1 cellular context compared by ENCODE assay signal in the genomic region with DNA sequence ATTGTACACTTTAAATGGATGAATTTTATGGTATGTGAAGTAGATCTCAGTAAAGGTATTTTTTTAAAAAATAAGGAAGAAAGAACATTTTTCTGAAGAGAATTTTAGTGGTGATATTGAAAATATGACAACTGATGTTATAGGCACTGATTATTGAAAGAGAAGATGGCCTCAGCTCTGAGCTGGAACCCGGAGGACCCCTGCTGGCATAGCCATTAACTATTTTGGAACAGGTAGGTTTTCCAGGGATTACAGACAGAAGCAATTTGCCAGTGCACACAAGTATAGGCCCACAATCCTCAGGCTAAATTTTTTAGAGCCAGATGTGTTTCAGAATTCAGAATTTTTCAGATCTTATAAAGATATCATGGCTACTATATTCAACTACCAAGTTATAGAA.
TF ChIP-seq lines count a peak whose summit lies in the region.

No MANE protein-coding gene starts in this region.

TF ChIP-seq in GM12878, 131 proteins besides CTCF, POLR2A, EP300 and RAD21 (continued from another document):
- TF ChIP-seq ASH2L (IDR thresholded peaks at IDR 0.05; ENCODE audit: borderline replicate concordance, low read depth) (no peak), BCL11A (IDR thresholded peaks at IDR 0.05; ENCODE audit: low read depth, low read length) (no peak), RCOR1 (conservative IDR thresholded peaks at IDR 0.05; ENCODE audit: low read depth, low read length) (no peak), SREBF2 (IDR thresholded peaks at IDR 0.05; ENCODE audit: low read length) (no peak), TAF1 (IDR thresholded peaks at IDR 0.05; ENCODE audit: borderline replicate concordance, low read depth, low read length) (no peak), HDAC6 (IDR thresholded peaks at IDR 0.05; ENCODE audit: unreplicated experiment) (no peak), NFYA (IDR thresholded peaks at IDR 0.05; ENCODE audit: borderline replicate concordance, low read depth, low read length) (no peak), SPI1 (IDR thresholded peaks at IDR 0.05; ENCODE audit: borderline replicate concordance, insufficient read depth, low read depth, low read length) (no peak), SP1 (IDR thresholded peaks at IDR 0.05; ENCODE audit: low read depth, low read length) (no peak), STAT1 (conservative IDR thresholded peaks at IDR 0.05) (no peak), MEF2A (IDR thresholded peaks at IDR 0.05; ENCODE audit: insufficient read depth, low read depth, low read length) (no peak), ZSCAN29 (IDR thresholded peaks at IDR 0.05) (no peak), TCF3 (IDR thresholded peaks at IDR 0.05; ENCODE audit: borderline replicate concordance, insufficient read depth, low read depth, low read length) (no peak)
- TF ChIP-seq, protein P1, sequence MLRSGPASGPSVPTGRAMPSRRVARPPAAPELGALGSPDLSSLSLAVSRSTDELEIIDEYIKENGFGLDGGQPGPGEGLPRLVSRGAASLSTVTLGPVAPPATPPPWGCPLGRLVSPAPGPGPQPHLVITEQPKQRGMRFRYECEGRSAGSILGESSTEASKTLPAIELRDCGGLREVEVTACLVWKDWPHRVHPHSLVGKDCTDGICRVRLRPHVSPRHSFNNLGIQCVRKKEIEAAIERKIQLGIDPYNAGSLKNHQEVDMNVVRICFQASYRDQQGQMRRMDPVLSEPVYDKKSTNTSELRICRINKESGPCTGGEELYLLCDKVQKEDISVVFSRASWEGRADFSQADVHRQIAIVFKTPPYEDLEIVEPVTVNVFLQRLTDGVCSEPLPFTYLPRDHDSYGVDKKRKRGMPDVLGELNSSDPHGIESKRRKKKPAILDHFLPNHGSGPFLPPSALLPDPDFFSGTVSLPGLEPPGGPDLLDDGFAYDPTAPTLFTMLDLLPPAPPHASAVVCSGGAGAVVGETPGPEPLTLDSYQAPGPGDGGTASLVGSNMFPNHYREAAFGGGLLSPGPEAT (IDR thresholded peaks at IDR 0.05; ENCODE audit: low read depth): no peak
- TF ChIP-seq, protein P2, sequence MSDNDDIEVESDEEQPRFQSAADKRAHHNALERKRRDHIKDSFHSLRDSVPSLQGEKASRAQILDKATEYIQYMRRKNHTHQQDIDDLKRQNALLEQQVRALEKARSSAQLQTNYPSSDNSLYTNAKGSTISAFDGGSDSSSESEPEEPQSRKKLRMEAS (IDR thresholded peaks at IDR 0.05; ENCODE audit: low read depth, low read length): no peak
- TF ChIP-seq, protein P3, sequence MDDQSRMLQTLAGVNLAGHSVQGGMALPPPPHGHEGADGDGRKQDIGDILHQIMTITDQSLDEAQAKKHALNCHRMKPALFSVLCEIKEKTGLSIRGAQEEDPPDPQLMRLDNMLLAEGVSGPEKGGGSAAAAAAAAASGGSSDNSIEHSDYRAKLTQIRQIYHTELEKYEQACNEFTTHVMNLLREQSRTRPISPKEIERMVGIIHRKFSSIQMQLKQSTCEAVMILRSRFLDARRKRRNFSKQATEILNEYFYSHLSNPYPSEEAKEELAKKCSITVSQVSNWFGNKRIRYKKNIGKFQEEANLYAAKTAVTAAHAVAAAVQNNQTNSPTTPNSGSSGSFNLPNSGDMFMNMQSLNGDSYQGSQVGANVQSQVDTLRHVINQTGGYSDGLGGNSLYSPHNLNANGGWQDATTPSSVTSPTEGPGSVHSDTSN (IDR thresholded peaks at IDR 0.05; ENCODE audit: insufficient replicate concordance, low read depth, low read length): no peak
